8 cellular contexts compared by ENCODE assay signal in the genomic region with DNA sequence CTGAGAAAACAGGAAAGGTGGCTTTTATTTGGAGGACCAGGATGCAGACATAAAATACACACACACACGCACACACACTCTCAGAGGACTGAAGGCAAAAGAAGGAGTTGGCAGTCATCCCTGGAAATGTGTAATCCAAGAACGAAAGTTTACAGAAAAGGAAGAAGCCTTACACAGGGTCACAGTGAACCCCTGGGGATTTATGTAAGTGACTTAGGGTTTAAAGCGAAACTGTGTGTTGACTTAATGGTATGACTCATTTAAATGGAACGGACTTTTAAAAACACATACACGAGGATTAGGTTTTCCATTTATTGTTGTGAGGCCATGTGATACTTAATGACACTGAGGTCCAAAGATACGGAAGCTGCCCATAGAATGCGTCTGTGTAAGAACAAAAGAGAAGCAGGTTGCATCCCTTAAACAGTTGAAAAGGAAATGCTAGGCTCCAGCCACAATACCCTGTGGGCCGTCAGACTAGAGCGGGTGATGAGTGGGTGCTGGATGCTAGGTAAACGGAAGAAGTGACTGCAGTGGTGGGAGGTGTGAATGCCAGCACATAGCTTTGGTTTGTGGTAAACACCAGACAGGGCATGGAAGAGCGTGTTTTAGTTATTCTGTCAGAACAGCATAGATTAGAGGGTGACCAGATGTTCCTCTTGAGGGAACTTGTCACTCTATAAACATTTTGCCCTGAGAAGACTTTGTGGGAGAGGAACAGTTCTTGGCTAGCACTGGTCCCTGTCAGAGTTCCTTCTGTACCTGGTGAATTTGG. TPM values are rescaled to one million over a fixed set of nuclear protein-coding genes. Genes with fewer than 3 reads are reported as not detected.
DNase-seq lines count a peak whose midpoint lies in the region; ATAC-seq lines count a peak whose summit lies in the region.

No MANE protein-coding gene starts in this region.

- H3K4me1 ChIP-seq in CD8-positive, alpha-beta memory T cell (ENCODE audit: insufficient read depth, low read length), result peaks cover 19% of the 10 kb centered on the region

- H3K27ac Mint-ChIP-seq in CD8-positive, alpha-beta memory T cell, result peak overlapping the region in 7 of 8 donors; percentile 30 to 88 (median 77)
- H3K27ac Mint-ChIP-seq in memory B cell, result peak overlapping the region; percentile 92

- in situ Hi-C loops in T47D (cut with HindIII; ENCODE audit: low pct_unique_long_range_greater_than_20kb, low sequenced_read_pairs), result no loop called here

- peaks cover 0 to 1% (median 0%) of the 10 kb centered on the region in 3 donors for H3K36me3 Mint-ChIP-seq in CD8-positive, alpha-beta memory T cell
- H3K36me3 Mint-ChIP-seq in memory B cell, result peaks cover 10% of the 10 kb centered on the region

- no peak overlapping the region for H3K4me3 ChIP-seq in CD8-positive, alpha-beta memory T cell (ENCODE audit: low read length)

- peak overlapping the region; percentile 13 to 80 (median 70) for H3K4me3 Mint-ChIP-seq in CD8-positive, alpha-beta memory T cell
- peak overlapping the region; percentile 67 for H3K4me3 Mint-ChIP-seq in memory B cell

- no peaks in the 10 kb centered on the region for H3K9me3 Mint-ChIP-seq in CD8-positive, alpha-beta memory T cell
- H3K9me3 Mint-ChIP-seq in memory B cell, result no peaks in the 10 kb centered on the region

- H3K36me3 ChIP-seq in CD8-positive, alpha-beta memory T cell (ENCODE audit: insufficient read depth, low read length), result no peaks in the 10 kb centered on the region

- peaks cover 27 to 29% (median 28%) of the 10 kb centered on the region in 3 donors for H3K4me1 Mint-ChIP-seq in CD8-positive, alpha-beta memory T cell
- peaks cover 17% of the 10 kb centered on the region for H3K4me1 Mint-ChIP-seq in memory B cell

- H3K9me3 ChIP-seq in CD8-positive, alpha-beta memory T cell (ENCODE audit: low read length), result no peaks in the 10 kb centered on the region

- peak; percentile 10 to 83 (median 57) for DNase-seq in CD8-positive, alpha-beta memory T cell
- DNase-seq in HT1080 (ENCODE audit: low read depth), result peak; percentile 98
- DNase-seq in T1000 (lab: John Stamatoyannopoulos, UW), result peak; percentile 79
- DNase-seq in T47D (ENCODE audit: low read depth in 1 of 2, low spot score in 1 of 2), result peak; percentile 33 to 97
- peak; percentile 29 for DNase-seq in memory B cell (ENCODE audit: low spot score in 2 of 2)
- peak; percentile 50 to 63 for DNase-seq in stimulated activated CD8-positive, alpha-beta memory T cell treated with anti-CD3 and anti-CD28 coated beads, Interleukin-2, amount 100 ng/mL, for 48 hours (ENCODE audit: low read depth in 2 of 2)
- no peak for DNase-seq in mesenteric fat pad (ENCODE audit: low spot score)

- H3K27me3 Mint-ChIP-seq in CD8-positive, alpha-beta memory T cell, result peaks cover 6 to 16% of the 10 kb centered on the region in 2 donors
- H3K27me3 Mint-ChIP-seq in memory B cell, result no peaks in the 10 kb centered on the region

- CTCF ChIA-PET in CD8-positive, alpha-beta memory T cell (lab: Charles Lee), result interaction anchor here (1.0 to 1.9 kb wide), 5 partner anchors 10 to 353 kb away, joined by 3 to 8 read pairs (median 4); a partner anchor contains a TSS

- POLR2A ChIA-PET in CD8-positive, alpha-beta memory T cell (lab: Charles Lee), result interaction anchor here (1.7 kb wide), 1 partner anchor 22 kb away, joined by 13 read pairs; a partner anchor contains a TSS

- no peak overlapping the region for H3K27ac ChIP-seq in CD8-positive, alpha-beta memory T cell (ENCODE audit: low read depth, low read length)

- peak; percentile 95 for ATAC-seq in GM21423 (IDR thresholded peaks at IDR 0.05; ENCODE audit: unreplicated experiment)
- ATAC-seq in memory B cell (ENCODE audit: low read depth), result peak; percentile 96

- H3K27me3 ChIP-seq in CD8-positive, alpha-beta memory T cell (ENCODE audit: insufficient read depth, low read length, poor library complexity, severe bottlenecking), result peaks cover 6% of the 10 kb centered on the region

RNA-seq across cellular contexts. Expression of a gene that starts 21.6 kb away (rescaled TPM):
- 10 to 100 TPM; 21.9 to 27.1 TPM for total RNA-seq in CD8-positive, alpha-beta memory T cell
- polyA plus RNA-seq in CD8-positive, alpha-beta memory T cell, result 21.6 TPM
- 18.4 and 20.3 TPM in 2 replicates for total RNA-seq in HT1080 (2014; rRNA removed; shearing (Covaris generic))
- 32.0 and 39.0 TPM in 2 replicates for polyA plus RNA-seq in HT1080 (2015; cell fraction: cytosol; rRNA removed)
- polyA plus RNA-seq in HT1080 (2015; cell fraction: nucleus; rRNA removed), result 27.5 and 28.3 TPM in 2 replicates
- 22.2 TPM for total RNA-seq in mesenteric fat pad

RNA-seq across cellular contexts. Expression of a gene that starts 38.6 kb away (rescaled TPM):
- total RNA-seq in CD8-positive, alpha-beta memory T cell, result 10 to 100 TPM; 27.7 to 29.3 TPM
- 22.1 TPM for polyA plus RNA-seq in CD8-positive, alpha-beta memory T cell
- 28.9 and 41.9 TPM in 2 replicates for total RNA-seq in HT1080 (2014; rRNA removed; shearing (Covaris generic))
- polyA plus RNA-seq in HT1080 (2015; cell fraction: cytosol; rRNA removed), result 20.0 and 22.1 TPM in 2 replicates
- 31.0 and 34.7 TPM in 2 replicates for polyA plus RNA-seq in HT1080 (2015; cell fraction: nucleus; rRNA removed)
- total RNA-seq in mesenteric fat pad, result 18.5 TPM
